In the genomic region with DNA sequence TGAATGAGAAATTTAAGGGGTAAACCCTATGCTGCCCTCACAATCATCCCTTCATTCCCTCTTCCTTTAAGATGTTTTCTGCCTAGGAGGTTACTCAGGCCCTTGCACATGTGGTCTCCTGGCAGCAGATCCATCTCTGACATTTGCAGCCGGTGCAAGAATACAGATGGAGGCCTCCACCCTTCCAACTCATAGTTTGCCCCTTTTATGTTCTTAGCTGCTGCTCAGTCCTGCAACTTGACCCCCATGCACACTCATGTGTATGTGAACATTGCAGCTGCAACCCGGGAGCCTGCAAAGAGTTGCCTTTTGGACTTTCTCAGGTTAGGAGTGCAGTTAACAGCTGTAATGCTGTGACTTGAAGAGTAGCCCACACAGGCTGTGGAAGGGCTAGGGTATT, we compare ENCODE assay signal across 26 cellular contexts.
"Had no signal": no experiment of that assay in that cellular context is flagged by ENCODE, and none has a peak within 500 bp of the region (broad histone marks: within the 10 kb centered on the region; RNA-seq: fewer than 3 reads in every experiment).

No MANE protein-coding gene starts in this region.

- H3K27me3 ChIP-seq: colonic mucosa, gastrocnemius medialis, neutrophil, tibial artery, upper lobe of right lung had no signal

- H3K4me1 ChIP-seq: colonic mucosa, prostate gland had no signal

- ATAC-seq: activated naive CD4-positive, alpha-beta T cell treated with anti-CD3 and anti-CD28 coated beads, Interleukin-2, amount 50 U/mL, for 72 hours; activated T-cell treated with anti-CD3 and anti-CD28 coated beads, Interleukin-2, amount 50 U/mL, for 72 hours; gastrocnemius medialis; left colon; sciatic nerve; stimulated activated effector memory CD8-positive, alpha-beta T cell treated with anti-CD3 and anti-CD28 coated beads, Interleukin-12 subunit alpha, Interleukin-12 subunit beta, amount 100 ng/mL, for 72 hours; upper lobe of right lung had no signal

- DNase-seq: activated CD4-positive, alpha-beta T cell treated with anti-CD3 and anti-CD28 coated beads for 4 hours; activated CD4-positive, alpha-beta T cell treated with anti-CD3 and anti-CD28 coated beads, Interleukin-2, amount 50 U/mL, for 4 hours; activated naive CD4-positive, alpha-beta T cell; activated T-cell treated with anti-CD3 and anti-CD28 coated beads for 4 hours; activated T-cell treated with anti-CD3 and anti-CD28 coated beads, Interleukin-2, amount 50 U/mL, for 72 hours; colonic mucosa; effector memory CD4-positive, alpha-beta T cell; gastrocnemius medialis; glutamatergic neuron; hippocampal formation; immature natural killer cell; kidney; left colon; mammary epithelial cell; retina; stimulated activated CD4-positive, alpha-beta T cell treated with anti-CD3 and anti-CD28 coated beads, Interleukin-12 subunit alpha, Interleukin-12 subunit beta, amount 100 ng/mL, for 4 hours; stimulated activated CD4-positive, alpha-beta T cell treated with anti-CD3 and anti-CD28 coated beads, Interleukin-4, amount 100 ng/mL, for 24 hours; tibial artery; upper lobe of right lung had no signal

- H3K4me3 ChIP-seq: colonic mucosa, gastrocnemius medialis, prostate gland, skin epidermis, tibial artery, upper lobe of right lung had no signal

- H3K9me3 ChIP-seq: colonic mucosa, gastrocnemius medialis, neutrophil, prostate gland, tibial artery, upper lobe of right lung had no signal

- H3K36me3 ChIP-seq: colonic mucosa, gastrocnemius medialis, neutrophil, prostate gland, tibial artery, upper lobe of right lung had no signal

- H3K27ac ChIP-seq: colonic mucosa, gastrocnemius medialis, neutrophil, prostate gland, tibial artery, upper lobe of right lung, VCaP had no signal
